3 cellular contexts compared by ENCODE assay signal in the genomic region with DNA sequence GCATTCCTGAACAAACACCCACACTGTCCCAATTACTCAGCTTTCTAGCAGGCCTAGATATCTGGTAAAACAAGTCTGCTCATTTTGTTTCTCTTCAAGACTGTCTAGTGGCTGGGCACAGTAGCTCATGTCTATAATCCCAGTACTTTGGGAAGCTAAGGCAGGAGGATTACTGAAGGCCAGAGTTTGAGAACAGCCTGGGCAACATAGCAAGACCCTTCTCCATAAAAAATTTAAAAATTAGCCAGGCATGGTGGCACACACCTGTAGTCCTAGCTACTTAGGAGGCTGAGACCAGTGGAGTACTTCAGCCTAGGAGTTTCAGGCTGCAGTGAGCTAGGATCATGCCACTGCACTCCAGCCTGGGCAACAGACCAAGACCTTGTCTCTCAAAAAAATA.
TF ChIP-seq lines count a peak whose summit lies in the region.

No MANE protein-coding gene starts in this region.

TF ChIP-seq in HEK293, 187 proteins besides CTCF, POLR2A, EP300 and RAD21:
- TF ChIP-seq ZNF121 (tag by site-specific recombination; IDR thresholded peaks at IDR 0.05), result peak; percentile 50; the same call in 1 of the 2 replicates
- TF ChIP-seq ZFP37 (tag by site-specific recombination; IDR thresholded peaks at IDR 0.05), result no peak

TF ChIP-seq in WTC11, 78 proteins besides CTCF, POLR2A, EP300 and RAD21:
- TF ChIP-seq, protein P1, sequence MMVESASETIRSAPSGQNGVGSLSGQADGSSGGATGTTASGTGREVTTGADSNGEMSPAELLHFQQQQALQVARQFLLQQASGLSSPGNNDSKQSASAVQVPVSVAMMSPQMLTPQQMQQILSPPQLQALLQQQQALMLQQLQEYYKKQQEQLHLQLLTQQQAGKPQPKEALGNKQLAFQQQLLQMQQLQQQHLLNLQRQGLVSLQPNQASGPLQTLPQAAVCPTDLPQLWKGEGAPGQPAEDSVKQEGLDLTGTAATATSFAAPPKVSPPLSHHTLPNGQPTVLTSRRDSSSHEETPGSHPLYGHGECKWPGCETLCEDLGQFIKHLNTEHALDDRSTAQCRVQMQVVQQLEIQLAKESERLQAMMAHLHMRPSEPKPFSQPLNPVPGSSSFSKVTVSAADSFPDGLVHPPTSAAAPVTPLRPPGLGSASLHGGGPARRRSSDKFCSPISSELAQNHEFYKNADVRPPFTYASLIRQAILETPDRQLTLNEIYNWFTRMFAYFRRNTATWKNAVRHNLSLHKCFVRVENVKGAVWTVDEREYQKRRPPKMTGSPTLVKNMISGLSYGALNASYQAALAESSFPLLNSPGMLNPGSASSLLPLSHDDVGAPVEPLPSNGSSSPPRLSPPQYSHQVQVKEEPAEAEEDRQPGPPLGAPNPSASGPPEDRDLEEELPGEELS (CRISPR knock-in tag; IDR thresholded peaks at IDR 0.05), result no peak
- no peak for TF ChIP-seq JUN (CRISPR knock-in tag; IDR thresholded peaks at IDR 0.05)
- TF ChIP-seq ZNF671 (CRISPR knock-in tag; IDR thresholded peaks at IDR 0.05), result no peak
- TF ChIP-seq ZNF317 (CRISPR knock-in tag; IDR thresholded peaks at IDR 0.05; ENCODE audit: borderline replicate concordance, low read depth), result no peak
- no peak for TF ChIP-seq ZNF219 (CRISPR knock-in tag; IDR thresholded peaks at IDR 0.05; ENCODE audit: borderline replicate concordance)
- TF ChIP-seq ZNF121 (CRISPR knock-in tag; IDR thresholded peaks at IDR 0.05), result 0 out of 2 replicates have a peak, but pooled peaks have one; percentile 55

TF ChIP-seq in K562, 482 proteins besides CTCF, POLR2A, EP300 and RAD21:
- TF ChIP-seq SRF (CRISPR knock-in tag; IDR thresholded peaks at IDR 0.05) (no peak), ZNF121 (CRISPR knock-in tag; conservative IDR thresholded peaks at IDR 0.05) (peak; percentile 69)
TF ChIP-seq in K562: peak in this region for 1.
